In the genomic region with DNA sequence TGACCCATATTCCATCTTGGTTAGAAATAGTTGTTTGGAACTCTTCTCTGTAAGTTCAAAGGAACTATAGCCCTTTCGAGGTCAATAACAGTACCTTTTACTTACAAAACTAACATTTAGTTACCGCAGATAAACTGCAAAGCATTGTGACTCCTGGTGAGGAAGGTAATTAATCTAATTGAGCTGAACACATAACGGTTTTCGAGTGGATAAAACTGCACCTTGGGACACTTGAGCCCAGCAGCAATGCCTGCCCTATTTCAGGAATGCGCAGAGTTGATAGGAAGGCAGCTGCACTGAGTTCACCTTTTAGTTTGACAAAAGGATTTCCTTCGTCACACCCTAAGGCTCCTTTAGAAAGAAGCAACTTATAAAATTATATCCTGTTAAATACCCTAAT, we compare ENCODE assay signal across 32 cellular contexts.
A peak's percentile ranks its signal among the peaks of the same experiment; 100 is the strongest.
DNase-seq lines count a peak whose midpoint lies in the region; ATAC-seq and TF ChIP-seq lines count a peak whose summit lies in the region.
"Had no signal": no experiment of that assay in that cellular context is flagged by ENCODE, and none has a peak within 500 bp of the region (broad histone marks: within the 10 kb centered on the region; RNA-seq: fewer than 3 reads in every experiment).

No MANE protein-coding gene starts in this region.

- H3K18ac ChIP-seq in neuronal stem cell (ENCODE audit: low read length), result no peak overlapping the region

- H3K9ac ChIP-seq in neuronal stem cell (ENCODE audit: low read depth, low read length, poor library complexity), result no peak overlapping the region

- no peak overlapping the region for H2BK120ac ChIP-seq in neuronal stem cell (ENCODE audit: low read depth, low read length)

- no peak overlapping the region for H3K14ac ChIP-seq in neuronal stem cell (ENCODE audit: low read length)

- no peaks in the 10 kb centered on the region for H3K36me3 Mint-ChIP-seq in nephron (ENCODE audit: low read depth)
- H3K36me3 Mint-ChIP-seq: activated naive CD8-positive, alpha-beta T cell treated with anti-CD3 and anti-CD28 coated beads, Interleukin-2, amount 10 ng/mL, durations not matched to agents 7 days and 5 days; immature natural killer cell had no signal

- ATAC-seq in Right ventricle myocardium inferior, result no peak
- no peak for ATAC-seq in gastroesophageal sphincter
- no peak for ATAC-seq in GM19035 (IDR thresholded peaks at IDR 0.05; ENCODE audit: unreplicated experiment)
- ATAC-seq: activated CD8-positive, alpha-beta T cell treated with anti-CD3 and anti-CD28 coated beads for 36 hours; GM12878; left lung; Panc1; upper lobe of right lung had no signal

- no peak for TF ChIP-seq EP300 in gastroesophageal sphincter (IDR thresholded peaks at IDR 0.05)

- no peak for TF ChIP-seq CTCF in cardiac muscle cell (IDR thresholded peaks at IDR 0.05; ENCODE audit: low read depth, low read length)
- TF ChIP-seq CTCF in gastroesophageal sphincter (IDR thresholded peaks at IDR 0.05), result no peak
- TF ChIP-seq CTCF in nephron (IDR thresholded peaks at IDR 0.05; ENCODE audit: unreplicated experiment in 3 of 3), result no peak

- H3K4me2 ChIP-seq in neuronal stem cell (ENCODE audit: insufficient read depth, low read length, poor library complexity, severe bottlenecking), result no peak overlapping the region
- H3K4me2 ChIP-seq: hepatocyte had no signal

- H3K27me3 ChIP-seq in cardiac muscle cell (no peaks in the 10 kb centered on the region), gastroesophageal sphincter (no peaks in the 10 kb centered on the region), neuronal stem cell (ENCODE audit: control insufficient read depth in 3 of 3, insufficient read depth in 3 of 3, low read depth in 1 of 3, low read length in 3 of 3) (peaks cover 0 to 16% (median 0%) of the 10 kb centered on the region in 3 experiments)
- H3K27me3 ChIP-seq: BE2C, hepatocyte, left lung, SJSA1, upper lobe of right lung had no signal

- peaks cover 59% of the 10 kb centered on the region for H3K4me1 Mint-ChIP-seq in nephron
- H3K4me1 Mint-ChIP-seq: neural crest cell had no signal

- no peak for TF ChIP-seq POLR2A in gastroesophageal sphincter (IDR thresholded peaks at IDR 0.05)

- no peak overlapping the region for H4K91ac ChIP-seq in neuronal stem cell (ENCODE audit: low read depth, low read length, poor library complexity)

- H3K4me1 ChIP-seq in cardiac muscle cell (ENCODE audit: low read depth) (peaks cover 42% of the 10 kb centered on the region), gastroesophageal sphincter (peaks cover 13 to 65% (median 15%) of the 10 kb centered on the region in 3 donors), neuronal stem cell (ENCODE audit: control insufficient read depth in 2 of 2, insufficient read depth in 1 of 2, low read depth in 1 of 2, low read length in 2 of 2) (peaks cover 0 to 3% of the 10 kb centered on the region in 2 donors)
- H3K4me1 ChIP-seq: upper lobe of right lung had no signal

- H3K9me3 ChIP-seq in cardiac muscle cell (ENCODE audit: low read depth) (no peaks in the 10 kb centered on the region), gastroesophageal sphincter (no peaks in the 10 kb centered on the region), neuronal stem cell (replicated peaks in 1 of 2; ENCODE audit: control insufficient read depth in 2 of 2, insufficient read depth in 1 of 2, low read depth in 1 of 2, low read length in 2 of 2) (peaks cover 0 to 2% of the 10 kb centered on the region in 2 donors)
- H3K9me3 ChIP-seq: BE2C, left lung, SJSA1, upper lobe of right lung had no signal

- H3K27me3 Mint-ChIP-seq in nephron (ENCODE audit: low read depth), result peaks cover 4% of the 10 kb centered on the region
- H3K27me3 Mint-ChIP-seq: activated CD8-positive, alpha-beta T cell treated with anti-CD3 and anti-CD28 coated beads for 36 hours; activated naive CD8-positive, alpha-beta T cell treated with anti-CD3 and anti-CD28 coated beads, Interleukin-2, amount 10 ng/mL, durations not matched to agents 7 days and 5 days had no signal

- H3K4ac ChIP-seq in neuronal stem cell (ENCODE audit: low read length), result no peak overlapping the region

- no peaks in the 10 kb centered on the region for H3K79me1 ChIP-seq in neuronal stem cell (ENCODE audit: low read depth, low read length)

- DNase-seq in cardiac muscle cell (ENCODE audit: low read depth in 1 of 2, low spot score in 1 of 2), result peak in 1 of 2 donors; percentile 42
- DNase-seq in Right ventricle myocardium inferior (ENCODE audit: missing footprints), result no peak
- DNase-seq in activated effector memory CD4-positive, alpha-beta T cell treated with Interleukin-2 at 50 U/mL for 16 hours, result no peak
- no peak for DNase-seq in GM19240 (ENCODE audit: insufficient read length, low spot score)
- no peak for DNase-seq in neuronal stem cell (ENCODE audit: low spot score)
- DNase-seq: activated CD4-positive, CD25-positive, alpha-beta regulatory T cell treated with anti-CD3 and anti-CD28 coated beads, Interleukin-2, amount 50 U/mL, for 72 hours; activated CD8-positive, alpha-beta T cell treated with anti-CD3 and anti-CD28 coated beads for 36 hours; activated effector memory CD4-positive, alpha-beta T cell treated with anti-CD3 and anti-CD28 coated beads, Interleukin-2, amount 50 U/mL, for 16 hours; activated naive CD8-positive, alpha-beta T cell treated with anti-CD3 and anti-CD28 coated beads, Interleukin-2, amount 10 ng/mL, durations not matched to agents 7 days and 5 days; BE2C; DMS79 treated with DMSO at 0.1 percent for 48 hours; HCEC 1CT; immature natural killer cell; left lung; NCI-H1048; NCI-H1930; NCI-H446; NK-92 treated with Interleukin-12 subunit alpha and Interleukin-12 subunit beta, amount 100 ng/mL, for 24 hours; posterior cingulate gyrus; small intestine; stimulated activated CD4-positive, alpha-beta T cell treated with anti-CD3 and anti-CD28 coated beads, Interleukin-2, amount 100 ng/mL, for 24 hours; T-helper 1 cell; upper lobe of right lung had no signal

- no peak overlapping the region for H2BK5ac ChIP-seq in neuronal stem cell (ENCODE audit: low read length)

- peak overlapping the region in 2 of 3 experiments; percentile 18 to 40 for H3K27ac Mint-ChIP-seq in nephron
- H3K27ac Mint-ChIP-seq: activated CD8-positive, alpha-beta T cell treated with anti-CD3 and anti-CD28 coated beads for 36 hours; activated naive CD8-positive, alpha-beta T cell treated with anti-CD3 and anti-CD28 coated beads, Interleukin-2, amount 10 ng/mL, durations not matched to agents 7 days and 5 days had no signal

- 46 to 73% methylated on average over 5 of the region's 6 CpGs for WGBS in gastroesophageal sphincter (ENCODE audit: low coverage in 1 of 2), 2 donors
- WGBS in neuronal stem cell (ENCODE audit: extremely low coverage in 2 of 2, insufficient read length in 2 of 2, insufficient replicate concordance in 1 of 2), 2 donors, result no CpG with 5 or more reads among the region's 6 CpGs

- H3K4me3 ChIP-seq in cardiac muscle cell (no peak overlapping the region), gastroesophageal sphincter (no peak overlapping the region), neuronal stem cell (ENCODE audit: low read length in 2 of 2) (no peak overlapping the region)
- H3K4me3 ChIP-seq: GM12878, hepatocyte, left lung, SJSA1, upper lobe of right lung had no signal

- H3K23ac ChIP-seq in neuronal stem cell (ENCODE audit: low read depth, low read length, poor library complexity), result no peak overlapping the region

- no peaks in the 10 kb centered on the region for H3K36me3 ChIP-seq in cardiac muscle cell
- no peaks in the 10 kb centered on the region for H3K36me3 ChIP-seq in gastroesophageal sphincter
- H3K36me3 ChIP-seq in neuronal stem cell (replicated peaks in 1 of 2; ENCODE audit: control insufficient read depth in 2 of 2, insufficient read depth in 2 of 2, low read length in 2 of 2), result no peaks in the 10 kb centered on the region
- H3K36me3 ChIP-seq: left lung, upper lobe of right lung had no signal

- no peak overlapping the region for H4K8ac ChIP-seq in neuronal stem cell (ENCODE audit: low read depth, low read length)

- intact Hi-C loops in Right ventricle myocardium inferior (cut with DNase I), result loop anchor here (2.0 kb wide), 1 partner anchor 74 kb away; no protein-coding TSS in a partner anchor

- no peak overlapping the region for H2AK5ac ChIP-seq in neuronal stem cell (ENCODE audit: low read depth, low read length)

- H2AFZ ChIP-seq in neuronal stem cell (ENCODE audit: low read length), result no peak overlapping the region
- H2AFZ ChIP-seq: hepatocyte had no signal

- no peak overlapping the region for H2BK15ac ChIP-seq in neuronal stem cell (ENCODE audit: low read length)

- H3K9me3 Mint-ChIP-seq in nephron, result no peaks in the 10 kb centered on the region
- H3K9me3 Mint-ChIP-seq: activated CD8-positive, alpha-beta T cell treated with anti-CD3 and anti-CD28 coated beads for 36 hours; immature natural killer cell; neural crest cell had no signal

- H3K27ac ChIP-seq in cardiac muscle cell (peak overlapping the region; percentile 79), gastroesophageal sphincter (peak overlapping the region in 3 of 4 donors; percentile 75 to 77 (median 77)), neuronal stem cell (replicated peaks; ENCODE audit: low read length) (no peak overlapping the region)
- H3K27ac ChIP-seq: hepatocyte, HL-60, left lung, upper lobe of right lung had no signal

- no peak overlapping the region for H2BK12ac ChIP-seq in neuronal stem cell (ENCODE audit: low read length)

- H3K4me3 Mint-ChIP-seq in nephron, result no peak overlapping the region
- H3K4me3 Mint-ChIP-seq: activated CD8-positive, alpha-beta T cell treated with anti-CD3 and anti-CD28 coated beads for 36 hours; activated naive CD8-positive, alpha-beta T cell treated with anti-CD3 and anti-CD28 coated beads, Interleukin-2, amount 10 ng/mL, durations not matched to agents 7 days and 5 days; immature natural killer cell; neural crest cell had no signal
